In the genomic region with DNA sequence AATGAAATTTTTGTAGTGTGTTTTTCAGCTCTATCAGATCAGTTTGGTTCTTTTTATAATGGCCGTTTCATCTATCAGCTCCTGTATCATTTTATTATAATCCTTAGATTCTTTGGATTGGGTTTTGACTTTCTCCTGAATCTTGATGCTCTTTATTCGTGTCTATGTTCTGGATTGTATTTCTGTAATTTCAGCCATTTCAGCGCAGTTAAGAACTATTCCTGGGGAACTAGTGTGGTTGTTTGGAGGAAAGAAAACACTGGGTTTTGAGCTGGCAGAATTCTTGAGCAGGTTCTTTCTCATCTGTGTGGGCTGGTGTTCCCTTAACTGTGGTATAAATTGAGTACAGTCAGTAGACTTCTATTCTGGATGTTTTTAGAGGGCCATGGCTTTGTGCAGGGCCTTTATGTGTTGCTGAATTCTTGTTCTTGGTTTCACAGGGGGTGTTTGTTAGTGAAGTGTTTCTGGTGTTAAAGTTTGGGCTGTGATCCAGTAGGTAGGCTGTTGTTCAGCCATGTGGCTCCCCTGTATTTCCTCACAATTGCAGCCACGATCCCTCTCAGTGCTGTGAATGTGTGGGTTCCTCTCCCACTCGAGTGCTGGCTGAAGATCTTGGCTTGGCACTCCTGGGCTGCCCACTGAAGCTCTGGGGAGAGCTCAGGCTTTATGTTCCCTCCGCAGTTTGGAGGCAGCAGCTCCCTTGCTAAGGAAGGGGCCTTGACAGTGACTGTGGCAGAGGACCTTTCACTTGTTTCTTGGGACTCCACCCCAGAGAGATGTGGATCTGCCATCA, we compare ENCODE assay signal across 19 cellular contexts. TPM values are rescaled to one million over a fixed set of nuclear protein-coding genes. Genes with fewer than 3 reads are reported as not detected.
DNase-seq lines count a peak whose midpoint lies in the region; ATAC-seq and TF ChIP-seq lines count a peak whose summit lies in the region.
"Had no signal": no experiment of that assay in that cellular context is flagged by ENCODE, and none has a peak within 500 bp of the region (broad histone marks: within the 10 kb centered on the region; RNA-seq: fewer than 3 reads in every experiment).

No MANE protein-coding gene starts in this region.

- POLR2A ChIA-PET in HEK293 (lab: Yijun Ruan, JAX): no interaction called here

- no peak overlapping the region for H3K27ac Mint-ChIP-seq in activated CD4-positive, alpha-beta T cell treated with anti-CD3 and anti-CD28 coated beads, Interleukin-2, amount 10 ng/mL, durations not matched to agents 24 days and 14 days
- H3K27ac Mint-ChIP-seq: B cell; CD4-positive, CD25-positive, alpha-beta regulatory T cell had no signal

- H3K4me1 ChIP-seq in HEK293 (ENCODE audit: control insufficient read depth, insufficient read depth, low read length) (no peaks in the 10 kb centered on the region), osteoblast (ENCODE audit: insufficient read depth, low read length) (peaks cover 16% of the 10 kb centered on the region)

- H3K9me3 Mint-ChIP-seq in activated T-cell treated with anti-CD3 and anti-CD28 coated beads, Interleukin-2, amount 50 U/mL, for 4 hours: peaks cover 9% of the 10 kb centered on the region
- H3K9me3 Mint-ChIP-seq in activated CD4-positive, alpha-beta T cell treated with anti-CD3 and anti-CD28 coated beads, Interleukin-2, amount 10 ng/mL, durations not matched to agents 24 days and 14 days: peaks cover 8% of the 10 kb centered on the region

- H3K36me3 Mint-ChIP-seq in activated T-cell treated with anti-CD3 and anti-CD28 coated beads, Interleukin-2, amount 50 U/mL, for 4 hours (ENCODE audit: insufficient read depth): no peaks in the 10 kb centered on the region
- no peaks in the 10 kb centered on the region for H3K36me3 Mint-ChIP-seq in activated CD4-positive, alpha-beta T cell treated with anti-CD3 and anti-CD28 coated beads, Interleukin-2, amount 10 ng/mL, durations not matched to agents 24 days and 14 days (ENCODE audit: low read depth)
- H3K36me3 Mint-ChIP-seq: CD4-positive, CD25-positive, alpha-beta regulatory T cell had no signal

- CTCF ChIA-PET in HEK293 (lab: Yijun Ruan, JAX): interaction anchor here (1.0 kb wide), 1 partner anchor 10 kb away, joined by 3 read pairs; no protein-coding TSS in a partner anchor

- H3K4me3 ChIP-seq in HEK293 (ENCODE audit: low read depth, low read length) (no peak overlapping the region), osteoblast (ENCODE audit: insufficient read depth, low read length) (no peak overlapping the region)
- H3K4me3 ChIP-seq: K562 had no signal

- H3K36me3 ChIP-seq in HEK293 (ENCODE audit: control insufficient read depth in 2 of 2, insufficient read depth in 1 of 2, low read length in 2 of 2) (no peaks in the 10 kb centered on the region), osteoblast (ENCODE audit: insufficient read depth, low read length) (no peaks in the 10 kb centered on the region)

- H3K27me3 ChIP-seq in osteoblast (ENCODE audit: insufficient read depth, low read length): no peaks in the 10 kb centered on the region

- H3K4me2 ChIP-seq in osteoblast (ENCODE audit: insufficient read depth, low read length): peak overlapping the region; percentile 25

- no peak overlapping the region for H3K4me3 Mint-ChIP-seq in activated T-cell treated with anti-CD3 and anti-CD28 coated beads, Interleukin-2, amount 50 U/mL, for 4 hours
- H3K4me3 Mint-ChIP-seq in activated CD4-positive, alpha-beta T cell treated with anti-CD3 and anti-CD28 coated beads, Interleukin-2, amount 10 ng/mL, durations not matched to agents 24 days and 14 days: no peak overlapping the region
- H3K4me3 Mint-ChIP-seq: B cell; CD4-positive, CD25-positive, alpha-beta regulatory T cell had no signal

- peak overlapping the region; percentile 43 for H2AFZ ChIP-seq in osteoblast (ENCODE audit: low read length)

- H3K9me3 ChIP-seq in HEK293 (ENCODE audit: control insufficient read depth, insufficient read depth, low read depth, low read length): no peaks in the 10 kb centered on the region
- H3K9me3 ChIP-seq in osteoblast (ENCODE audit: low read depth, low read length): no peaks in the 10 kb centered on the region

- H4K20me1 ChIP-seq in osteoblast (ENCODE audit: insufficient read depth, low read length): no peaks in the 10 kb centered on the region

- no peaks in the 10 kb centered on the region for H3K79me2 ChIP-seq in osteoblast (ENCODE audit: insufficient read depth, low read length)

- TF ChIP-seq CTCF in HEK293 (tag by site-specific recombination; IDR thresholded peaks at IDR 0.05): no peak
- TF ChIP-seq CTCF in osteoblast (IDR thresholded peaks at IDR 0.05; ENCODE audit: extremely low read depth, low read depth, low read length): no peak
- TF ChIP-seq CTCF in GM20000 (IDR thresholded peaks at IDR 0.05; ENCODE audit: extremely low read depth, missing control alignments): no peak

- H3K27me3 Mint-ChIP-seq in activated T-cell treated with anti-CD3 and anti-CD28 coated beads, Interleukin-2, amount 50 U/mL, for 4 hours (ENCODE audit: low read depth): peaks cover 13% of the 10 kb centered on the region
- H3K27me3 Mint-ChIP-seq in activated CD4-positive, alpha-beta T cell treated with anti-CD3 and anti-CD28 coated beads, Interleukin-2, amount 10 ng/mL, durations not matched to agents 24 days and 14 days: peaks cover 4% of the 10 kb centered on the region

- DNase-seq in inferior parietal cortex (ENCODE audit: extremely low spot score) (peak; percentile 55), osteoblast (ENCODE audit: insufficient read length, low spot score, missing footprints) (no peak), GM20000 (ENCODE audit: low spot score) (no peak)
- no peak for DNase-seq in activated effector memory CD4-positive, alpha-beta T cell treated with anti-CD3 and anti-CD28 coated beads, Interleukin-2, amount 50 U/mL, for 16 hours
- DNase-seq in activated T-cell treated with anti-CD3 and anti-CD28 coated beads, Interleukin-2, amount 50 U/mL, for 4 hours: no peak
- DNase-seq in activated CD4-positive, alpha-beta T cell treated with anti-CD3 and anti-CD28 coated beads, Interleukin-2, amount 10 ng/mL, durations not matched to agents 24 days and 14 days: no peak
- DNase-seq: CD4-positive, CD25-positive, alpha-beta regulatory T cell; DMS53; MV-4-11; NCI-H1417; NCI-H1930; NCI-H2171 treated with DMSO at 0.1 percent for 48 hours; NCI-H446 treated with DMSO at 0.1 percent for 48 hours; NCI-H748 treated with DMSO at 0.1 percent for 48 hours had no signal

- no peaks in the 10 kb centered on the region for H3K4me1 Mint-ChIP-seq in activated T-cell treated with anti-CD3 and anti-CD28 coated beads, Interleukin-2, amount 50 U/mL, for 4 hours (ENCODE audit: low read depth)
- no peaks in the 10 kb centered on the region for H3K4me1 Mint-ChIP-seq in activated CD4-positive, alpha-beta T cell treated with anti-CD3 and anti-CD28 coated beads, Interleukin-2, amount 10 ng/mL, durations not matched to agents 24 days and 14 days
- H3K4me1 Mint-ChIP-seq: B cell; CD4-positive, CD25-positive, alpha-beta regulatory T cell had no signal

- intact Hi-C loops in activated CD4-positive, alpha-beta T cell treated with anti-CD3 and anti-CD28 coated beads, Interleukin-2, amount 10 ng/mL, durations not matched to agents 24 days and 14 days (cut with micrococcal nuclease): no loop called here

- no peak overlapping the region for H3K27ac ChIP-seq in HEK293 (ENCODE audit: extremely low read depth, low read depth, low read length)
- peak overlapping the region; percentile 68 for H3K27ac ChIP-seq in angular gyrus (ENCODE audit: low read depth, low read length)
- peak overlapping the region; percentile 73 for H3K27ac ChIP-seq in osteoblast (ENCODE audit: low read depth, low read length)

- ATAC-seq in activated T-cell treated with anti-CD3 and anti-CD28 coated beads, Interleukin-2, amount 50 U/mL, for 4 hours: no peak
- ATAC-seq: K562 had no signal

TF ChIP-seq in HEK293, 187 proteins besides CTCF, POLR2A, EP300 and RAD21:
- TF ChIP-seq ZNF433 (tag by site-specific recombination; IDR thresholded peaks at IDR 0.05; ENCODE audit: low read depth) (peak; percentile 93), TRIM28 (IDR thresholded peaks at IDR 0.05; ENCODE audit: borderline replicate concordance, low read length) (0 out of 2 replicates have a peak, but pooled peaks have one; percentile 15), SP7 (tag by site-specific recombination; IDR thresholded peaks at IDR 0.05) (no peak)

RNA-seq across cellular contexts. Expression of a gene that starts 56.0 kb away (rescaled TPM):
- total RNA-seq in osteoblast: 0.88 and 1.1 TPM in 2 replicates
- not detected for total RNA-seq in activated T-cell treated with anti-CD3 and anti-CD28 coated beads, Interleukin-2, amount 50 U/mL, for 4 hours
- not detected in 2 replicates for total RNA-seq in activated CD4-positive, alpha-beta T cell treated with anti-CD3 and anti-CD28 coated beads, Interleukin-2, amount 10 ng/mL, durations not matched to agents 24 days and 14 days
- total RNA-seq: B cell; CD4-positive, CD25-positive, alpha-beta regulatory T cell; K562; SK-MEL-5 had no signal
